Comparison of ENCODE assay signal across 19 cellular contexts in genomic region chr13:87867426-87867825, GRCh38.
DNase-seq lines count a peak whose midpoint lies in the region; ATAC-seq and TF ChIP-seq lines count a peak whose summit lies in the region.
"Had no signal": no experiment of that assay in that cellular context is flagged by ENCODE, and none has a peak within 500 bp of the region (broad histone marks: within the 10 kb centered on the region; RNA-seq: fewer than 3 reads in every experiment).

No MANE protein-coding gene starts in this region.

- H3K4me2 ChIP-seq in Karpas-422 (ENCODE audit: low read depth, low read length, poor library complexity, severe bottlenecking) (no peak overlapping the region), neural progenitor cell (no peak overlapping the region)
- H3K4me2 ChIP-seq: GM23338 had no signal

- no peak overlapping the region for H3K4me3 Mint-ChIP-seq in neural progenitor cell
- H3K4me3 Mint-ChIP-seq: CD4-positive, CD25-positive, alpha-beta regulatory T cell; CD8-positive, alpha-beta memory T cell; GM23338 had no signal

- H3K27ac Mint-ChIP-seq in neural progenitor cell: no peak overlapping the region
- H3K27ac Mint-ChIP-seq: CD4-positive, CD25-positive, alpha-beta regulatory T cell; GM23338 had no signal

- H3K4me1 Mint-ChIP-seq in neural progenitor cell: no peaks in the 10 kb centered on the region
- H3K4me1 Mint-ChIP-seq: CD4-positive, CD25-positive, alpha-beta regulatory T cell; CD8-positive, alpha-beta memory T cell; GM23338 had no signal

- H3K9ac ChIP-seq in Karpas-422 (ENCODE audit: low read length) (no peak overlapping the region), neural progenitor cell (no peak overlapping the region)

- H3K27ac ChIP-seq in Karpas-422 (ENCODE audit: low read length) (no peak overlapping the region), neural progenitor cell (no peak overlapping the region)

- POLR2A ChIA-PET in GM10248 (lab: Yijun Ruan, JAX): no interaction called here

- H3K4me3 ChIP-seq in Karpas-422 (ENCODE audit: low read length) (no peak overlapping the region), neural progenitor cell (no peak overlapping the region)
- H3K4me3 ChIP-seq: GM23338 had no signal

- TF ChIP-seq CTCF in neural progenitor cell (IDR thresholded peaks at IDR 0.05) (no peak), GM10248 (IDR thresholded peaks at IDR 0.05; ENCODE audit: control extremely low read depth, extremely low read depth, low read depth, missing control alignments) (no peak)

- no peaks in the 10 kb centered on the region for H3K79me2 ChIP-seq in Karpas-422 (ENCODE audit: low read length)
- no peaks in the 10 kb centered on the region for H3K79me2 ChIP-seq in neural progenitor cell (ENCODE audit: low read depth)

- H3K9me2 ChIP-seq in Karpas-422 (replicated peaks; ENCODE audit: insufficient read depth, low read length): no peaks in the 10 kb centered on the region

- H3K4me1 ChIP-seq in Karpas-422 (ENCODE audit: low read length) (0 out of 2 replicates have a peak, but pooled peaks cover 3% of the 10 kb centered on the region), neural progenitor cell (no peaks in the 10 kb centered on the region)

- CTCF ChIA-PET in GM10248 (lab: Yijun Ruan, JAX): no interaction called here

- H3K36me3 ChIP-seq in Karpas-422 (ENCODE audit: insufficient read depth, low read length) (no peaks in the 10 kb centered on the region; the same call in 1 of the 2 replicates), neural progenitor cell (no peaks in the 10 kb centered on the region)
- H3K36me3 ChIP-seq: BE2C had no signal

- no peaks in the 10 kb centered on the region for H3K27me3 Mint-ChIP-seq in neural progenitor cell (ENCODE audit: insufficient read depth, low read depth)
- H3K27me3 Mint-ChIP-seq: CD4-positive, CD25-positive, alpha-beta regulatory T cell; CD8-positive, alpha-beta memory T cell had no signal

- H3K27me3 ChIP-seq in Karpas-422 (ENCODE audit: low read length) (no peaks in the 10 kb centered on the region), neural progenitor cell (no peaks in the 10 kb centered on the region)
- H3K27me3 ChIP-seq: BE2C had no signal

- H4K20me1 ChIP-seq in Karpas-422 (ENCODE audit: insufficient read depth, low read depth, low read length): no peaks in the 10 kb centered on the region
- no peaks in the 10 kb centered on the region for H4K20me1 ChIP-seq in neural progenitor cell (ENCODE audit: low read depth)

- H3K9me3 Mint-ChIP-seq in neural progenitor cell: peaks cover 2% of the 10 kb centered on the region
- H3K9me3 Mint-ChIP-seq: GM23338 had no signal

- no peak for DNase-seq in Karpas-422
- DNase-seq in left colon: no peak
- DNase-seq in neural progenitor cell (ENCODE audit: low spot score): no peak
- no peak for DNase-seq in activated naive CD4-positive, alpha-beta T cell treated with Interleukin-2 at 50 U/mL for 16 hours
- DNase-seq in GM10248 (ENCODE audit: extremely low spot score): no peak
- DNase-seq: ACHN; BE2C; C1 segment of cervical spinal cord; CD4-positive, CD25-positive, alpha-beta regulatory T cell; CD8-positive, alpha-beta memory T cell; COR-L47; DMS 273 treated with DMSO at 0.1 percent for 48 hours; DMS53; DND-41; EL; H7 had no signal

- H3K9me3 ChIP-seq in Karpas-422 (ENCODE audit: low read length): no peaks in the 10 kb centered on the region; the same call in 1 of the 2 replicates
- H3K9me3 ChIP-seq in neural progenitor cell (ENCODE audit: low read depth): no peaks in the 10 kb centered on the region
- H3K9me3 ChIP-seq: BE2C had no signal

- intact Hi-C loops in left colon (cut with DNase I, micrococcal nuclease): no loop called here

- ATAC-seq in left colon: peak; percentile 92
- ATAC-seq in GM19452 (IDR thresholded peaks at IDR 0.05; ENCODE audit: unreplicated experiment): no peak
- ATAC-seq: GM23338, HCT116 had no signal

- H3K36me3 Mint-ChIP-seq in neural progenitor cell: no peaks in the 10 kb centered on the region
- H3K36me3 Mint-ChIP-seq: CD4-positive, CD25-positive, alpha-beta regulatory T cell; CD8-positive, alpha-beta memory T cell had no signal

- H2AFZ ChIP-seq in Karpas-422 (ENCODE audit: low read length) (0 out of 2 replicates have a peak overlapping the region, but pooled peaks have one; percentile 31), neural progenitor cell (replicated peaks) (peak overlapping the region; percentile 60)
- H2AFZ ChIP-seq: GM23338 had no signal

- no peaks in the 10 kb centered on the region for H3F3A ChIP-seq in neural progenitor cell (ENCODE audit: low read depth)
